8 cellular contexts compared by ENCODE assay signal in the genomic region with DNA sequence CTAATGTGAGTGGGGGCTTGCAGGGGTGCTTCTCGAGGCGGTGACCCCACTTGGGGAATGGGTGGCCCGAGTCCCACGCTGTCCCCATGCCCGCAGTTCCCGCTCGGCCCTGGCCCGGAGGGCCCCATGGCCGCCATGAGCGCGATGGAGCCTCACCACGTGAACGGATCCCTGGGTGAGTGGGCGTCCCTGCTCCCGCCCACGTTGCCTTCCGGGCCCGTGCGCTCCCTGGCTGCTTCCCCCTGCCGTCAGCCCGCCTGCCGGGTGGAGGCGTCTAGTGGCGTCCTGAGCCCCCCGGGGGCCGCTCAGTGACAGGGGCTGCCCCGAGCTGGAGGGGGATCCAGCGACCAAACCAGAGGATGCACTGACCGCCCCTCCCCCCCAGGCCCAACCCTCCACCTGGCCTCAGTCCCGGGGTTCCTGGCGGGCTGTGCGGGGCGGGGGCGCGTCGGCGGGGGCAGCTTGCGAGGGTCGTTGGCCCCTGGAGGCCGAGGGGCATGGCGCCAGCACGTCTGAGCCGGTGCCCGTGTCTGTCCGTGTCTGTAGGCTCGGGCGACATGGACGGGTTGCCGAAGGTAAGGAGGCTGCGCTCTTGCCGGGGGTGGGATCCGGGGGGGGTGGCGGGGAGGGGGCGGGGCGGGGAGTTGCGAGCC. TPM values are rescaled to one million over a fixed set of nuclear protein-coding genes. Genes with fewer than 3 reads are reported as not detected.
DNase-seq lines count a peak whose midpoint lies in the region; ATAC-seq and TF ChIP-seq lines count a peak whose summit lies in the region.

No MANE protein-coding gene starts in this region.

- H3K27me3 ChIP-seq in Karpas-422 (ENCODE audit: low read length) (no peaks in the 10 kb centered on the region), neural progenitor cell (no peaks in the 10 kb centered on the region)
- no peaks in the 10 kb centered on the region for H3K27me3 ChIP-seq in effector memory CD4-positive, alpha-beta T cell (replicated peaks; ENCODE audit: control insufficient read depth, insufficient read depth, low read length, poor library complexity, severe bottlenecking)

- peaks cover 77% of the 10 kb centered on the region for H3F3A ChIP-seq in neural progenitor cell (ENCODE audit: low read depth)

- ATAC-seq in HG03159 (IDR thresholded peaks at IDR 0.05; ENCODE audit: unreplicated experiment) (no peak), HG02938 (IDR thresholded peaks at IDR 0.05; ENCODE audit: unreplicated experiment) (no peak), GM21367 (IDR thresholded peaks at IDR 0.05; ENCODE audit: unreplicated experiment) (no peak)

- H3K9ac ChIP-seq in Karpas-422 (ENCODE audit: low read length) (peak overlapping the region; percentile 93), neural progenitor cell (no peak overlapping the region)

- no peaks in the 10 kb centered on the region for H3K36me3 ChIP-seq in Karpas-422 (ENCODE audit: insufficient read depth, low read length)
- no peaks in the 10 kb centered on the region for H3K36me3 ChIP-seq in effector memory CD4-positive, alpha-beta T cell (ENCODE audit: control insufficient read depth, insufficient read depth, low read length)
- no peaks in the 10 kb centered on the region for H3K36me3 ChIP-seq in neural progenitor cell

- TF ChIP-seq CTCF in neural progenitor cell (IDR thresholded peaks at IDR 0.05) = no peak
- no peak for TF ChIP-seq CTCF in type B pancreatic cell (conservative IDR thresholded peaks at IDR 0.05)

- H3K4me2 ChIP-seq in Karpas-422 (ENCODE audit: low read depth, low read length, poor library complexity, severe bottlenecking) = peak overlapping the region; percentile 88
- H3K4me2 ChIP-seq in neural progenitor cell = peak overlapping the region; percentile 79

- H3K27me3 Mint-ChIP-seq in neural progenitor cell (ENCODE audit: insufficient read depth, low read depth) (peaks cover 12% of the 10 kb centered on the region), type B pancreatic cell (no peaks in the 10 kb centered on the region)

- H3K4me3 Mint-ChIP-seq in neural progenitor cell = peak overlapping the region; percentile 67
- no peak overlapping the region for H3K4me3 Mint-ChIP-seq in type B pancreatic cell

- H4K20me1 ChIP-seq in Karpas-422 (ENCODE audit: insufficient read depth, low read depth, low read length) (peaks cover 6% of the 10 kb centered on the region; the same call in 1 of the 2 replicates), neural progenitor cell (ENCODE audit: low read depth) (peaks cover 39% of the 10 kb centered on the region)

- DNase-seq in DMS79 (lab: John Stamatoyannopoulos, UW) (peak; percentile 29), Karpas-422 (peak; percentile 87), neural progenitor cell (ENCODE audit: low spot score) (peak; percentile 50), type B pancreatic cell (ENCODE audit: extremely low spot score, unreplicated experiment) (no peak)
- no peak for DNase-seq in effector memory CD4-positive, alpha-beta T cell

- H3K4me1 Mint-ChIP-seq in neural progenitor cell = peaks cover 33% of the 10 kb centered on the region
- H3K4me1 Mint-ChIP-seq in type B pancreatic cell (ENCODE audit: unreplicated experiment) = peaks cover 12% of the 10 kb centered on the region

- H2AFZ ChIP-seq in Karpas-422 (ENCODE audit: low read length) (no peak overlapping the region), neural progenitor cell (replicated peaks) (no peak overlapping the region)

- H3K36me3 Mint-ChIP-seq in neural progenitor cell = peaks cover 3% of the 10 kb centered on the region
- no peaks in the 10 kb centered on the region for H3K36me3 Mint-ChIP-seq in type B pancreatic cell

- peaks cover 59% of the 10 kb centered on the region for H3K4me1 ChIP-seq in Karpas-422 (ENCODE audit: low read length)
- peaks cover 49% of the 10 kb centered on the region for H3K4me1 ChIP-seq in effector memory CD4-positive, alpha-beta T cell (ENCODE audit: control insufficient read depth, insufficient read depth, low read length, poor library complexity, severe bottlenecking)
- H3K4me1 ChIP-seq in neural progenitor cell = peaks cover 46% of the 10 kb centered on the region

- 0 out of 2 replicates have a peak, but pooled peaks cover 3% of the 10 kb centered on the region for H3K79me2 ChIP-seq in Karpas-422 (ENCODE audit: low read length)
- peaks cover 6% of the 10 kb centered on the region for H3K79me2 ChIP-seq in neural progenitor cell (ENCODE audit: low read depth)

- H3K4me3 ChIP-seq in Karpas-422 (ENCODE audit: low read length) (peak overlapping the region; percentile 81), neural progenitor cell (peak overlapping the region; percentile 43)
- H3K4me3 ChIP-seq in effector memory CD4-positive, alpha-beta T cell (ENCODE audit: insufficient read depth, low read depth, low read length, poor library complexity, severe bottlenecking) = peak overlapping the region; percentile 47

- H3K27ac ChIP-seq in Karpas-422 (ENCODE audit: low read length) = peak overlapping the region; percentile 85
- H3K27ac ChIP-seq in effector memory CD4-positive, alpha-beta T cell (ENCODE audit: insufficient read depth, low read length, poor library complexity, severe bottlenecking) = peak overlapping the region; percentile 55
- H3K27ac ChIP-seq in neural progenitor cell = no peak overlapping the region

- H3K27ac Mint-ChIP-seq in neural progenitor cell (no peak overlapping the region), type B pancreatic cell (no peak overlapping the region)

- no peaks in the 10 kb centered on the region for H3K9me3 ChIP-seq in Karpas-422 (ENCODE audit: low read length)
- H3K9me3 ChIP-seq in effector memory CD4-positive, alpha-beta T cell (ENCODE audit: control insufficient read depth, low read length) = no peaks in the 10 kb centered on the region
- H3K9me3 ChIP-seq in neural progenitor cell (ENCODE audit: low read depth) = no peaks in the 10 kb centered on the region

- no peaks in the 10 kb centered on the region for H3K9me2 ChIP-seq in Karpas-422 (replicated peaks; ENCODE audit: insufficient read depth, low read length)

- H3K9me3 Mint-ChIP-seq in neural progenitor cell (no peaks in the 10 kb centered on the region), type B pancreatic cell (no peaks in the 10 kb centered on the region)

RNA-seq across cellular contexts. Expression of gene ISYNA1, which starts 4.8 kb away (rescaled TPM):
- 4.1 and 10.0 TPM in 2 replicates for total RNA-seq in Karpas-422 (2014; rRNA removed; shearing (Covaris generic); ENCODE audit: low replicate concordance)
- total RNA-seq in neural progenitor cell (ENCODE audit: low replicate concordance) = 81.7 and 203 TPM in 2 replicates
- total RNA-seq in type B pancreatic cell (ENCODE audit: low replicate concordance) = 278 and 303 TPM in 2 replicates

RNA-seq across cellular contexts. Expression of gene SSBP4, which starts 14.0 kb away (rescaled TPM):
- total RNA-seq in Karpas-422 (2014; rRNA removed; shearing (Covaris generic); ENCODE audit: low replicate concordance) = 22.5 and 73.2 TPM in 2 replicates
- 21.1 and 50.5 TPM in 2 replicates for total RNA-seq in neural progenitor cell (ENCODE audit: low replicate concordance)
- 76.7 and 99.0 TPM in 2 replicates for total RNA-seq in type B pancreatic cell (ENCODE audit: low replicate concordance)

RNA-seq across cellular contexts. Expression of gene LRRC25, which starts 35.7 kb away (rescaled TPM):
- total RNA-seq in Karpas-422 (2014; rRNA removed; shearing (Covaris generic); ENCODE audit: low replicate concordance) = 1.6 and 2.2 TPM in 2 replicates
- total RNA-seq in neural progenitor cell (ENCODE audit: low replicate concordance) (0.03 TPM in 1 of 2 replicates, not detected in the other), type B pancreatic cell (ENCODE audit: low replicate concordance) (0.19 TPM in 1 of 2 replicates, not detected in the other)

RNA-seq across cellular contexts. Expression of gene GDF15, which starts 47.2 kb away (rescaled TPM):
- total RNA-seq in Karpas-422 (2014; rRNA removed; shearing (Covaris generic); ENCODE audit: low replicate concordance) = 0.97 TPM in 1 of 2 replicates, not detected in the other
- total RNA-seq in neural progenitor cell (ENCODE audit: low replicate concordance) (0.19 and 2.5 TPM in 2 replicates), type B pancreatic cell (ENCODE audit: low replicate concordance) (102 and 106 TPM in 2 replicates)

Comparison
In these comparisons a context has a peak if more than half of its experiments do, and no peak if none do; other contexts are left out.
1. DNase-seq: peak in DMS79 (single experiment), Karpas-422 (single experiment) and neural progenitor cell (single experiment); none in effector memory CD4-positive, alpha-beta T cell (0 of 3) and type B pancreatic cell (single experiment).
2. Peak in every context shown above with its lines, with median percentiles within 50 percentile points of each other: H3K4me3 ChIP-seq.